ENCODE assay signal across 6 cellular contexts in the genomic region with DNA sequence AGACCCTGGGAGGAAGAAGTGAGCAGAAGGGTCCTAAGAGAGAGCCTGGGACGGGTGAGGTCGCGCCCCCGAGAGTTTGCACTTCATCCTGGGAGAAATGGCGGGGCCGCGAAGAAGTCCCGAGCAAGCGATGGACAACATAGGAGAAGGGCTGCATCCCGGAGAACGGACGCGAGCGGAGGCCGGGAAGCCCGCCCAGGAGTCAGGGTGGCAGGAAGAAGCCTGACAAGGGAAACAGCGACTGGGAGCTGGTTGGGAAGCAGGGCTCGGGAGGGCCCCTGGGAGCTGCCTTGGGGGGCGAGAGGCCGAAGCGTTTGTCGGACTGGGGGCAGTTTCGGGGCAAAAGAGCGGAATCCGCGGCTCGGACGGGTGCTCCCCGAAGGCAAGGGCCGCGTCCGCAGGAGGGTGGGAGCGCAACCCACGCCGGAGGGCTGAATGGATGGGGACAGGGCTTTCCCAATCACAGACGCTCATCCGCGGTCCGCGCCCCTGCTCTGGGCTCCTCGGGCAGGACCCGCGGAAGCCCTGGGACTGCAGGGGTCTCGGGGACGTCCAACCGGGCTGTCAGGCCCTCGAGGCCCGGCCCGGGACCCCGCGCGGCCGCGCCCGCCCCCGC. TPM values are rescaled to one million over a fixed set of nuclear protein-coding genes. Genes with fewer than 3 reads are reported as not detected.
DNase-seq lines count a peak whose midpoint lies in the region; FAIRE-seq and TF ChIP-seq lines count a peak whose summit lies in the region.

No MANE protein-coding gene starts in this region.

- 0 to 1% methylated on average over 49 to 56 of the region's 56 CpGs for WGBS in esophagus, 2 donors
- WGBS in small intestine, 3 donors, result 0 to 1% (median 0%) methylated on average over 22 to 56 of the region's 56 CpGs

- peaks cover 18 to 28% of the 10 kb centered on the region in 2 donors for H3K4me1 ChIP-seq in esophagus (ENCODE audit: control insufficient read depth in 2 of 2, insufficient read depth in 2 of 2, low read length in 1 of 2)
- peaks cover 0 to 5% of the 10 kb centered on the region in 2 donors for H3K4me1 ChIP-seq in small intestine (ENCODE audit: control insufficient read depth in 2 of 2, insufficient read depth in 1 of 2, low read depth in 1 of 2, low read length in 1 of 2)

- in situ Hi-C loops in GM13977 (cut with MboI; ENCODE audit: low pct_unique_long_range_greater_than_20kb, low sequenced_read_pairs, unreplicated experiment), result no loop called here

- no peak for FAIRE-seq in small intestine (lab: Jason Lieb, UNC)

- peak; percentile 49 for DNase-seq in GM13977 (ENCODE audit: low spot score)
- no peak for DNase-seq in Jurkat, Clone E6-1 (ENCODE audit: low read depth, low spot score)
- DNase-seq in small intestine, result no peak
- DNase-seq in OCI-M2 (lab: John Stamatoyannopoulos, UW; ENCODE audit: unreplicated experiment), result no peak
- no peak for DNase-seq in NCI-H1105 treated with DMSO at 0.1 percent for 48 hours (lab: John Stamatoyannopoulos, UW)

- H3K27me3 ChIP-seq in esophagus (ENCODE audit: control insufficient read depth in 1 of 2, insufficient read depth in 2 of 2, low read length in 2 of 2), result no peaks in the 10 kb centered on the region
- no peaks in the 10 kb centered on the region for H3K27me3 ChIP-seq in small intestine (ENCODE audit: control insufficient read depth in 2 of 2, insufficient read depth in 2 of 2, low read length in 2 of 2)

- H3K9me3 ChIP-seq in esophagus (ENCODE audit: control insufficient read depth in 2 of 2, insufficient read depth in 1 of 2, low read depth in 1 of 2, low read length in 1 of 2) (no peaks in the 10 kb centered on the region), small intestine (ENCODE audit: control insufficient read depth, low read depth) (no peaks in the 10 kb centered on the region)

- H3K27ac ChIP-seq in esophagus (ENCODE audit: low read depth in 2 of 2, low read length in 1 of 2) (peak overlapping the region; percentile 88 to 92), small intestine (ENCODE audit: low read depth in 1 of 2, low read length in 1 of 2) (peak overlapping the region; percentile 76 to 77)

- H3K4me3 ChIP-seq in Jurkat, Clone E6-1 (ENCODE audit: low read length), result peak overlapping the region; percentile 91
- peak overlapping the region; percentile 84 to 91 for H3K4me3 ChIP-seq in esophagus (ENCODE audit: low read depth in 1 of 2, low read length in 2 of 2)
- peak overlapping the region; percentile 83 to 90 for H3K4me3 ChIP-seq in small intestine (ENCODE audit: low read depth in 1 of 2, low read length in 2 of 2)

- peaks cover 0 to 3% of the 10 kb centered on the region in 2 donors for H3K36me3 ChIP-seq in esophagus (ENCODE audit: control insufficient read depth in 2 of 2, insufficient read depth in 2 of 2, low read length in 1 of 2)
- no peaks in the 10 kb centered on the region for H3K36me3 ChIP-seq in small intestine (ENCODE audit: control insufficient read depth in 2 of 2, insufficient read depth in 2 of 2, low read length in 2 of 2)

- TF ChIP-seq CTCF in GM13977 (IDR thresholded peaks at IDR 0.05; ENCODE audit: extremely low read depth, insufficient read depth, missing control alignments), result no peak

RNA-seq across cellular contexts. Expression of a gene that starts 0.5 kb away (rescaled TPM):
- polyA plus RNA-seq in Jurkat, Clone E6-1 (2012; ENCODE audit: insufficient read depth, insufficient read length), result 78.0 TPM
- polyA plus RNA-seq in esophagus, result 10 to 100 TPM; 73.9 to 76.2 TPM
- polyA plus RNA-seq in small intestine, result 10 to 100 TPM; 52.6 to 79.6 (median 71.3) TPM

RNA-seq across cellular contexts. Expression of a gene that starts 20.4 kb away (rescaled TPM):
- polyA plus RNA-seq in Jurkat, Clone E6-1 (2012; ENCODE audit: insufficient read depth, insufficient read length), result 3.6 TPM
- polyA plus RNA-seq in esophagus (1 to 10 TPM; 6.4 to 6.9 TPM), small intestine (10 to 100 TPM; 10.4 to 38.1 (median 35.8) TPM)

RNA-seq across cellular contexts. Expression of a gene that starts 20.4 kb away (rescaled TPM):
- polyA plus RNA-seq in Jurkat, Clone E6-1 (2012; ENCODE audit: insufficient read depth, insufficient read length), result 33.1 TPM
- polyA plus RNA-seq in esophagus (10 to 100 TPM; 29.0 to 38.6 TPM), small intestine (10 to 100 TPM; 31.3 to 39.4 (median 36.9) TPM)

RNA-seq across cellular contexts. Expression of a gene that starts 21.4 kb away (rescaled TPM):
- 17.6 TPM for polyA plus RNA-seq in Jurkat, Clone E6-1 (2012; ENCODE audit: insufficient read depth, insufficient read length)
- polyA plus RNA-seq in esophagus, result 10 to 100 TPM in 1 of 2 donors, 1 to 10 TPM in 1; 9.3 to 13.5 TPM
- polyA plus RNA-seq in small intestine, result 10 to 100 TPM in 2 of 3 donors, 1 to 10 TPM in 1; 7.8 to 14.6 (median 13.3) TPM

RNA-seq across cellular contexts. Expression of a gene that starts 36.5 kb away (rescaled TPM):
- 27.1 TPM for polyA plus RNA-seq in Jurkat, Clone E6-1 (2012; ENCODE audit: insufficient read depth, insufficient read length)
- polyA plus RNA-seq in esophagus (10 to 100 TPM; 13.9 to 27.4 TPM), small intestine (10 to 100 TPM; 18.4 to 31.8 (median 22.7) TPM)
